Comparison of ENCODE assay signal across 8 cellular contexts in the genomic region with DNA sequence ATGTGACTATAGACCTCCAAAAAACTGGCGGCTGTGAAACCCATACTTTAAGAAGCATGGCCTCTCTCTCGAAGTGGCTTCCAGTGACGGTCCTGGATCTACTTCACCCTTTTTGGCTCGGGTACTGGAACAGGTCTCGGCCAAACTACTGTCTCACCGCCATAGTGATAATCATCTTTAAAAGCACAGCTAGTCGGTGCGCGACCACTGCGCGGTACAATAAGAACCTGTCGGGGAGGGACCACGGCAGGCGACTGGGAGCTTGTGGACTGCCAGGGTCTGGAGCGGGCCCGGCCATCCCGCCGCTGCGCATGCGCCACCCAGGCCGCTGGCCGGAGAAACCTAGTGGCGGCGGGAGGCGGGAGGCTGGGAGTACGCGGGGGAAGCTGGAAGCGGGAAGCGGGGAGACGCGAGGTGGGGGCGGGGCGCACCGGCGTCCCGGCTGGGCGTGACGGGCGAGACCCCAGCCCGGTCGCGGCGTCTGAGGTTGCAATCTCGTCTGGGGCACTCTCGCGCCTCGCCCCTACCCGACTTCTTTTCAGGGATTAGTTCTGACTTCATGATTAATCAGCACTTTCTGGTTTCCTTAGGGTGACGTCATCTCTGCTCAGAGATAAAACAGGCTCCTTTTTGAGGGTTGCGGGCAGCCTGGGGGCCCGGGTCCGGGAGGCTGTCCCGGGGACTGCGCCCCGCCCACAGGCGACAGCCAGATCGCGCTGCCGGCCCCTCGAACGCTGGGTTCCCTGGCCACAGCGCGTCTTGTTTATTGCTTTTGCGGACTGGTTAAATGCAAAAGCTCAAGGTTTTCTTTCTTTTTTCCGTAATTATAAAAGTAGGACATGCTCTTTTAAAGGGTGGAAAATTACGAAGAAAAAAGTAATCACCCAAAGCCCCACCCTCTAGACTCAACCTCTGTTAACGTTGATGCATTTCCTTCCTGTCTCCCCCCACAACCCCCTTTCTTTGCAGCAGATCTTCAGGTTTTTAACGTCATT.
A peak's percentile ranks its signal among the peaks of the same experiment; 100 is the strongest.
DNase-seq lines count a peak whose midpoint lies in the region; ATAC-seq and TF ChIP-seq lines count a peak whose summit lies in the region.

No MANE protein-coding gene starts in this region.

- peak overlapping the region; percentile 89 for H3K27ac ChIP-seq in AG04450 (ENCODE audit: low read depth, low read length)

- peak overlapping the region; percentile 74 for H3K4me3 Mint-ChIP-seq in activated CD4-positive, alpha-beta T cell treated with anti-CD3 and anti-CD28 coated beads, Interleukin-2, amount 10 ng/mL, durations not matched to agents 7 days and 5 days

- H3K4me3 ChIP-seq in AG04450 (ENCODE audit: low read depth, low read length): peak overlapping the region; percentile 64

- TF ChIP-seq CTCF in AG04450 (IDR thresholded peaks at IDR 0.05; ENCODE audit: low read depth, low read length): no peak

- POLR2A ChIA-PET in AG04450 (lab: Yijun Ruan, JAX): interaction anchor here (0.6 to 1.9 kb wide), 5 partner anchors 23 to 447 kb away, joined by 3 to 13 read pairs (median 4); no protein-coding TSS in a partner anchor
- POLR2A ChIA-PET in activated CD4-positive, alpha-beta T cell treated with anti-CD3 and anti-CD28 coated beads, Interleukin-2, amount 10 ng/mL, durations not matched to agents 7 days and 5 days (lab: Charles Lee): no interaction called here

- peaks cover 30% of the 10 kb centered on the region for H3K4me1 Mint-ChIP-seq in activated CD4-positive, alpha-beta T cell treated with anti-CD3 and anti-CD28 coated beads, Interleukin-2, amount 10 ng/mL, durations not matched to agents 7 days and 5 days

- ATAC-seq in GM18909 (IDR thresholded peaks at IDR 0.05; ENCODE audit: poor library complexity, unreplicated experiment) (peak; percentile 87), HG03159 (IDR thresholded peaks at IDR 0.05; ENCODE audit: unreplicated experiment) (peak; percentile 87), left lobe of liver (peak; percentile 95)

- H3K27me3 Mint-ChIP-seq in activated CD4-positive, alpha-beta T cell treated with anti-CD3 and anti-CD28 coated beads, Interleukin-2, amount 10 ng/mL, durations not matched to agents 7 days and 5 days: no peaks in the 10 kb centered on the region

- CTCF ChIA-PET in AG04450 (lab: Charles Lee): interaction anchor here (1.2 to 1.3 kb wide), 2 partner anchors 12 to 225 kb away, joined by 3 to 5 read pairs; no protein-coding TSS in a partner anchor
- CTCF ChIA-PET in activated CD4-positive, alpha-beta T cell treated with anti-CD3 and anti-CD28 coated beads, Interleukin-2, amount 10 ng/mL, durations not matched to agents 7 days and 5 days (lab: Charles Lee): interaction anchor here (0.6 to 1.2 kb wide), 3 partner anchors 15 to 64 kb away, joined by 3 to 4 read pairs (median 4); no protein-coding TSS in a partner anchor

- H3K9me3 ChIP-seq in AG04450 (ENCODE audit: control insufficient read depth, insufficient read depth, low read length): peaks cover 6% of the 10 kb centered on the region

- H3K27me3 ChIP-seq in AG04450 (ENCODE audit: control insufficient read depth, insufficient read depth, low read length): no peaks in the 10 kb centered on the region

- DNase-seq in AG04450 (ENCODE audit: low read depth, low spot score): peak; percentile 71
- DNase-seq in NCI-H524 (lab: John Stamatoyannopoulos, UW): peak; percentile 78 to 84
- peak; percentile 71 for DNase-seq in activated CD4-positive, alpha-beta T cell treated with anti-CD3 and anti-CD28 coated beads, Interleukin-2, amount 10 ng/mL, durations not matched to agents 7 days and 5 days
- peak; percentile 45 for DNase-seq in cortex of kidney (lab: John Stamatoyannopoulos, UW)
- peak; percentile 90 for DNase-seq in left lobe of liver (ENCODE audit: low spot score)
- DNase-seq in stimulated activated CD4-positive, alpha-beta T cell treated with anti-CD3 and anti-CD28 coated beads, Interleukin-2, amount 100 ng/mL, for 24 hours: peak; percentile 77 to 79

- peaks cover 2% of the 10 kb centered on the region for H3K36me3 Mint-ChIP-seq in activated CD4-positive, alpha-beta T cell treated with anti-CD3 and anti-CD28 coated beads, Interleukin-2, amount 10 ng/mL, durations not matched to agents 7 days and 5 days (ENCODE audit: low read depth)

- no peaks in the 10 kb centered on the region for H3K9me3 Mint-ChIP-seq in activated CD4-positive, alpha-beta T cell treated with anti-CD3 and anti-CD28 coated beads, Interleukin-2, amount 10 ng/mL, durations not matched to agents 7 days and 5 days

- peak overlapping the region; percentile 90 for H3K27ac Mint-ChIP-seq in activated CD4-positive, alpha-beta T cell treated with anti-CD3 and anti-CD28 coated beads, Interleukin-2, amount 10 ng/mL, durations not matched to agents 7 days and 5 days

Comparison
In these comparisons a context has a peak if more than half of its experiments do, and no peak if none do; other contexts are left out.
1. Peak in every context shown above with its lines: DNase-seq, ATAC-seq, H3K4me3 ChIP-seq and H3K27ac ChIP-seq.